25 cellular contexts compared by ENCODE assay signal in the genomic region with DNA sequence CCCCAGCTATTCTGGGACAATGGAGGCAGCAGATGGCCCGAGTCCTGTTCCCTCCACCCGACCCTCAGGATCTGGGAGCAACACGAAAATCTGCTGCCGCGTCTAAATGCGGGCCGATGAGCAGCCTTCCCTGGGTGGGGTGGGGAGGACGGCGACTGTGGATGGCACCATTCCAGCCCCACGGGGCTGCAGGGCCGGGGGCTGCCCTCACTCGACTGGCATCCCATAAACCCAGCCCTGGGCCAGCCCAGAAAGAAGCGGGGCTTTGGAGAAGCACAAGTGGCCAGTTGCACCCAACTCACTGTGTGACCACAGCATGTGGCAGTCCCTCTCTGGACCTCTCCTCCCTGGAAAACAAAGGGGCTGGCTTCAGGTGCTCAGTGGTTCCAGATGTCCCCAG. TPM values are rescaled to one million over a fixed set of nuclear protein-coding genes. Genes with fewer than 3 reads are reported as not detected.
"Had no signal": no experiment of that assay in that cellular context is flagged by ENCODE, and none has a peak within 500 bp of the region (broad histone marks: within the 10 kb centered on the region; RNA-seq: fewer than 3 reads in every experiment).

No MANE protein-coding gene starts in this region.

- H3K27me3 ChIP-seq: body of pancreas, right atrium auricular region had no signal

- H3K4me3 Mint-ChIP-seq: activated T-cell treated with anti-CD3 and anti-CD28 coated beads, Interleukin-2, amount 50 U/mL, for 72 hours; naive thymus-derived CD4-positive, alpha-beta T cell; neural crest cell had no signal

- ATAC-seq: activated T-cell treated with anti-CD3 and anti-CD28 coated beads, Interleukin-2, amount 50 U/mL, for 72 hours; body of pancreas; gastrocnemius medialis; naive thymus-derived CD4-positive, alpha-beta T cell had no signal

- H3K4me3 ChIP-seq: body of pancreas, gastrocnemius medialis, left ventricle myocardium inferior, right atrium auricular region, stomach, suprapubic skin, tibial nerve had no signal

- H3K36me3 ChIP-seq: gastrocnemius medialis, left ventricle myocardium inferior, right atrium auricular region, suprapubic skin, tibial nerve had no signal

- H3K4me1 ChIP-seq: body of pancreas, gastrocnemius medialis, left ventricle myocardium inferior, right atrium auricular region, suprapubic skin had no signal

- H3K9me3 ChIP-seq: body of pancreas, gastrocnemius medialis, left ventricle myocardium inferior, right atrium auricular region, stomach, suprapubic skin, tibial nerve had no signal

- DNase-seq: activated CD4-positive, alpha-beta T cell treated with anti-CD3 and anti-CD28 coated beads for 1 hour; activated CD8-positive, alpha-beta memory T cell treated with anti-CD3 and anti-CD28 coated beads, Interleukin-2, amount 50 U/mL, for 48 hours; activated gamma-delta T cell; activated naive CD4-positive, alpha-beta T cell treated with anti-CD3 and anti-CD28 coated beads, Interleukin-2, amount 50 U/mL, for 16 hours; activated T-cell treated with anti-CD3 and anti-CD28 coated beads, Interleukin-2, amount 50 U/mL, for 72 hours; anterior cingulate cortex; body of pancreas; caudate nucleus; dermis blood vessel endothelial cell; effector CD8-positive, alpha-beta T cell; gastrocnemius medialis; head of caudate nucleus; hypothalamus; left ventricle myocardium inferior; naive thymus-derived CD4-positive, alpha-beta T cell; stimulated activated CD4-positive, alpha-beta T cell treated with anti-CD3 and anti-CD28 coated beads, Interleukin-12 subunit alpha, Interleukin-12 subunit beta, amount 100 ng/mL, for 4 hours; stimulated activated CD4-positive, alpha-beta T cell treated with anti-CD3 and anti-CD28 coated beads, Interleukin-4, amount 100 ng/mL, for 4 hours; stomach; T-helper 1 cell had no signal

- H3K4me1 Mint-ChIP-seq: neural crest cell had no signal

- H3K27me3 Mint-ChIP-seq: naive thymus-derived CD4-positive, alpha-beta T cell had no signal

- H3K9me3 Mint-ChIP-seq: activated T-cell treated with anti-CD3 and anti-CD28 coated beads, Interleukin-2, amount 50 U/mL, for 72 hours; naive thymus-derived CD4-positive, alpha-beta T cell; neural crest cell had no signal

- H3K27ac ChIP-seq: body of pancreas, gastrocnemius medialis, left ventricle myocardium inferior, right atrium auricular region, stomach, suprapubic skin, tibial nerve had no signal

- H3K27ac Mint-ChIP-seq: activated T-cell treated with anti-CD3 and anti-CD28 coated beads, Interleukin-2, amount 50 U/mL, for 72 hours; progenitor cell of endocrine pancreas had no signal

RNA-seq across cellular contexts. Expression of gene ELFN2, which starts 40.3 kb away (rescaled TPM):
- total RNA-seq: left ventricle myocardium inferior, lung microvascular endothelial cell, right atrium auricular region had no signal
